In the genomic region with DNA sequence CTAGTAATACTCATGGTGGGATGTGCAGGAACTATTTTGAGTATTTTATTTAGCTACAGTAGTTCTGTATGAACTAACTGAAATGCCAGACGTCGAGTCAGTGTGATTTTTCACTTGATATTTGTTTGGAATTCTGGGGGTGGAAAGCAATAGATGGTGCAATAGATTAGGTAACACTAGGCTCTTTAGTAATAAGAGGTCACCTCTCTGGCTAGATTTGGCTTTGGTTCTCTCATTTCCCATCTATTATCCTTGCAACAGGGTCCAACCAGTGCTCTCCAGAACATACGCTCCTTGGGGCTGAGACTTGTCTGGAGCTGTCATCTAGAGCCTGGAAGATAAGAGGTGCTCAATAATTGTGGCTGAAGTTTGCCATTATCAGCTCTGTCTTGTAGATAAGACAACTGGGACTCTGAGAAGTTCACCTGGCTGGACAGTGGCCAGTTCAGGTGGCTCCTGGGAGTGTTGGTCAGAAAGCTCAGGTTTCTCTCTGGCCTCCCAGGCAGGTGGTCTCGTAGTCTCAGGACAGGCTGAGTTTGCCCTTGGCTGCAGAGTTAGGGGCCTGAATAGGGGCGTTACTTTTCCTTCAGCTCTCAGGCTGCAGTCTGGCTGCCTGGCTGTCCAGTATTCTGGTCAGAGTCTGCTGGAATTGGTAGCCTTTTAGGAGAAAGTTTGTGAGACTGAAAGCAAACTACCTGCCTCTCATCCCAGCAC, we compare ENCODE assay signal across 29 cellular contexts.
DNase-seq lines count a peak whose midpoint lies in the region; ATAC-seq and TF ChIP-seq lines count a peak whose summit lies in the region.
"Had no signal": no experiment of that assay in that cellular context is flagged by ENCODE, and none has a peak within 500 bp of the region (broad histone marks: within the 10 kb centered on the region; RNA-seq: fewer than 3 reads in every experiment).

No MANE protein-coding gene starts in this region.

- POLR2A ChIA-PET in WTC11 (lab: Charles Lee) = no interaction called here

- H3K27me3 Mint-ChIP-seq in WTC11 (ENCODE audit: low read depth) (peaks cover 60% of the 10 kb centered on the region), endodermal cell (ENCODE audit: insufficient read depth) (peaks cover 15% of the 10 kb centered on the region), neural crest cell (ENCODE audit: low read depth) (no peaks in the 10 kb centered on the region)
- H3K27me3 Mint-ChIP-seq in stimulated activated memory B cell treated with anti-CD40 and anti-IgM and Interleukin-4, amounts not matched to agents 10 μg/mL and 1 μg/mL and 100 μg/mL, for 72 hours = no peaks in the 10 kb centered on the region
- no peaks in the 10 kb centered on the region for H3K27me3 Mint-ChIP-seq in T-helper 2 cell treated with Interferon-gamma antibody and Interleukin-4, amounts not matched to agents 5 μg/mL and 100 μg/mL, for 36 hours (ENCODE audit: low read depth)

- H3K36me3 Mint-ChIP-seq in WTC11 (no peaks in the 10 kb centered on the region), endodermal cell (ENCODE audit: low read depth) (no peaks in the 10 kb centered on the region), neural crest cell (ENCODE audit: low read depth) (peaks cover 3% of the 10 kb centered on the region)
- H3K36me3 Mint-ChIP-seq in stimulated activated memory B cell treated with anti-CD40 and anti-IgM and Interleukin-4, amounts not matched to agents 10 μg/mL and 1 μg/mL and 100 μg/mL, for 72 hours = no peaks in the 10 kb centered on the region
- no peaks in the 10 kb centered on the region for H3K36me3 Mint-ChIP-seq in T-helper 2 cell treated with Interferon-gamma antibody and Interleukin-4, amounts not matched to agents 5 μg/mL and 100 μg/mL, for 36 hours (ENCODE audit: low read depth)
- H3K36me3 Mint-ChIP-seq: CD4-positive, alpha-beta memory T cell had no signal

- H3K4me3 Mint-ChIP-seq in WTC11 (peak overlapping the region; percentile 16; the same call in 1 of the 2 replicates), endodermal cell (peak overlapping the region; percentile 5), neural crest cell (peak overlapping the region; percentile 54)
- H3K4me3 Mint-ChIP-seq in stimulated activated memory B cell treated with anti-CD40 and anti-IgM and Interleukin-4, amounts not matched to agents 10 μg/mL and 1 μg/mL and 100 μg/mL, for 72 hours = no peak overlapping the region
- H3K4me3 Mint-ChIP-seq in T-helper 2 cell treated with Interferon-gamma antibody and Interleukin-4, amounts not matched to agents 5 μg/mL and 100 μg/mL, for 36 hours = no peak overlapping the region
- H3K4me3 Mint-ChIP-seq: CD4-positive, alpha-beta memory T cell; HFFc6 had no signal

- DNase-seq in H7 (peak; percentile 26), WTC11 (ENCODE audit: low spot score) (peak; percentile 23), endodermal cell (peak; percentile 58), neural crest cell (ENCODE audit: low read depth, low spot score) (no peak), GM19238 (ENCODE audit: insufficient read length, low spot score) (no peak), DMS53 treated with DMSO at 0.1 percent for 48 hours (lab: John Stamatoyannopoulos, UW; ENCODE audit: unreplicated experiment) (no peak)
- no peak for DNase-seq in T-helper 2 cell treated with Interferon-gamma antibody and Interleukin-4, amounts not matched to agents 5 μg/mL and 100 μg/mL, for 36 hours (ENCODE audit: low spot score)
- DNase-seq: AML-193; CD4-positive, alpha-beta memory T cell; COR-L47; DMS79; EL; HFFc6; IMR-90; NCI-H1048; NCI-H1417; NCI-H1694 treated with DMSO at 0.1 percent for 48 hours; NCI-H2081; NCI-H2171; NCI-H226; NCI-H510A treated with DMSO at 0.1 percent for 48 hours; SIG-M5; SW 1271 had no signal

- TF ChIP-seq CTCF in WTC11 (IDR thresholded peaks at IDR 0.05) = no peak
- TF ChIP-seq CTCF in endodermal cell (conservative IDR thresholded peaks at IDR 0.05) = no peak
- no peak for TF ChIP-seq CTCF in neural crest cell (conservative IDR thresholded peaks at IDR 0.05)

- H3K9me3 Mint-ChIP-seq in WTC11 (no peaks in the 10 kb centered on the region), endodermal cell (peaks cover 1% of the 10 kb centered on the region), neural crest cell (peaks cover 2% of the 10 kb centered on the region)
- H3K9me3 Mint-ChIP-seq in stimulated activated memory B cell treated with anti-CD40 and anti-IgM and Interleukin-4, amounts not matched to agents 10 μg/mL and 1 μg/mL and 100 μg/mL, for 72 hours = no peaks in the 10 kb centered on the region
- H3K9me3 Mint-ChIP-seq in T-helper 2 cell treated with Interferon-gamma antibody and Interleukin-4, amounts not matched to agents 5 μg/mL and 100 μg/mL, for 36 hours = no peaks in the 10 kb centered on the region

- H3K4me1 ChIP-seq in endodermal cell (ENCODE audit: control insufficient read depth, insufficient read depth, low read length) = peaks cover 23% of the 10 kb centered on the region
- H3K4me1 ChIP-seq: A549, HAP-1 had no signal

- no peak for ATAC-seq in WTC11
- no peak for ATAC-seq in stimulated activated memory B cell treated with anti-CD40 and anti-IgM and Interleukin-4, amounts not matched to agents 10 μg/mL and 1 μg/mL and 100 μg/mL, for 72 hours
- ATAC-seq: A549 had no signal

- H3K27me3 ChIP-seq in H7 (ENCODE audit: control insufficient read depth, insufficient read depth, low read length) (peaks cover 13% of the 10 kb centered on the region), endodermal cell (ENCODE audit: control insufficient read depth, insufficient read depth, low read length, poor library complexity, severe bottlenecking) (no peaks in the 10 kb centered on the region)

- CTCF ChIA-PET in WTC11 (lab: Charles Lee) = interaction anchor here (0.9 to 2.1 kb wide), 4 partner anchors 33 to 336 kb away, joined by 3 to 7 read pairs (median 4); no protein-coding TSS in a partner anchor

- no peaks in the 10 kb centered on the region for H3K9me3 ChIP-seq in endodermal cell (ENCODE audit: control insufficient read depth, low read length)
- H3K9me3 ChIP-seq: A549; BLaER1 treated with 17β-estradiol and CSF1 and Interleukin-3, amounts not matched to agents 10 nM and 100 nM; HAP-1 had no signal

- peak overlapping the region; percentile 56 for H3K27ac ChIP-seq in endodermal cell (ENCODE audit: low read depth, low read length)
- H3K27ac ChIP-seq: A549; BLaER1 treated with 17β-estradiol and CSF1 and Interleukin-3, amounts not matched to agents 10 nM and 100 nM; KMS-11; SK-N-MC had no signal

- H3K27ac Mint-ChIP-seq in WTC11 (no peak overlapping the region), endodermal cell (no peak overlapping the region), neural crest cell (ENCODE audit: unreplicated experiment) (peak overlapping the region; percentile 32)
- H3K27ac Mint-ChIP-seq in stimulated activated memory B cell treated with anti-CD40 and anti-IgM and Interleukin-4, amounts not matched to agents 10 μg/mL and 1 μg/mL and 100 μg/mL, for 72 hours = no peak overlapping the region
- no peak overlapping the region for H3K27ac Mint-ChIP-seq in T-helper 2 cell treated with Interferon-gamma antibody and Interleukin-4, amounts not matched to agents 5 μg/mL and 100 μg/mL, for 36 hours
- H3K27ac Mint-ChIP-seq: CD4-positive, alpha-beta memory T cell; HFFc6 had no signal

- no peak overlapping the region for H3K4me3 ChIP-seq in H7 (ENCODE audit: insufficient read depth, low read depth, low read length)
- H3K4me3 ChIP-seq in endodermal cell (ENCODE audit: low read length) = peak overlapping the region; percentile 16
- H3K4me3 ChIP-seq: A549; BLaER1 treated with 17β-estradiol and CSF1 and Interleukin-3, amounts not matched to agents 10 nM and 100 nM; HAP-1; SK-N-MC had no signal

- WGBS in endodermal cell (ENCODE audit: insufficient coverage in 1 of 2, insufficient read length in 1 of 2), 2 experiments = 46 to 48% methylated on average over 3 to 5 of the region's 5 CpGs

- peaks cover 47% of the 10 kb centered on the region for H3K4me1 Mint-ChIP-seq in WTC11
- peaks cover 44% of the 10 kb centered on the region for H3K4me1 Mint-ChIP-seq in endodermal cell
- peaks cover 55% of the 10 kb centered on the region for H3K4me1 Mint-ChIP-seq in neural crest cell
- H3K4me1 Mint-ChIP-seq in stimulated activated memory B cell treated with anti-CD40 and anti-IgM and Interleukin-4, amounts not matched to agents 10 μg/mL and 1 μg/mL and 100 μg/mL, for 72 hours = no peaks in the 10 kb centered on the region
- H3K4me1 Mint-ChIP-seq in T-helper 2 cell treated with Interferon-gamma antibody and Interleukin-4, amounts not matched to agents 5 μg/mL and 100 μg/mL, for 36 hours (ENCODE audit: low read depth) = no peaks in the 10 kb centered on the region
- H3K4me1 Mint-ChIP-seq: CD4-positive, alpha-beta memory T cell had no signal

- no peak overlapping the region for H3K9ac ChIP-seq in endodermal cell (ENCODE audit: extremely low read depth, low read length, poor library complexity, severe bottlenecking)
- H3K9ac ChIP-seq: BLaER1 treated with 17β-estradiol and CSF1 and Interleukin-3, amounts not matched to agents 10 nM and 100 nM; KMS-11 had no signal

- H3K36me3 ChIP-seq in H7 (replicated peaks; ENCODE audit: control insufficient read depth, insufficient read depth, low read length) = no peaks in the 10 kb centered on the region
- no peaks in the 10 kb centered on the region for H3K36me3 ChIP-seq in endodermal cell (ENCODE audit: control insufficient read depth, insufficient read depth, low read length)
- H3K36me3 ChIP-seq: BLaER1 treated with 17β-estradiol and CSF1 and Interleukin-3, amounts not matched to agents 10 nM and 100 nM; HAP-1 had no signal

TF ChIP-seq in WTC11, 78 proteins besides CTCF, POLR2A, EP300 and RAD21 (continues in another document):
- no peak for TF ChIP-seq TCF7 (CRISPR knock-in tag; IDR thresholded peaks at IDR 0.05; ENCODE audit: low read depth)
- TF ChIP-seq GRHL2 (CRISPR knock-in tag; IDR thresholded peaks at IDR 0.05; ENCODE audit: insufficient replicate concordance, severe bottlenecking) = no peak
- no peak for TF ChIP-seq HMGA2 (CRISPR knock-in tag; IDR thresholded peaks at IDR 0.05)
- no peak for TF ChIP-seq ZNF671 (CRISPR knock-in tag; IDR thresholded peaks at IDR 0.05)

Comparison
In these comparisons a context has a peak if more than half of its experiments do, and no peak if none do; other contexts are left out.
1. DNase-seq: peak in H7 (single experiment), WTC11 (single experiment) and endodermal cell (single experiment); none in neural crest cell (single experiment), GM19238 (single experiment), DMS53 treated with DMSO at 0.1 percent for 48 hours (single experiment) and T-helper 2 cell treated with Interferon-gamma antibody and Interleukin-4, amounts not matched to agents 5 μg/mL and 100 μg/mL, for 36 hours (single experiment).
2. H3K4me3 Mint-ChIP-seq: peak in WTC11 (single experiment), endodermal cell (single experiment) and neural crest cell (single experiment); none in stimulated activated memory B cell treated with anti-CD40 and anti-IgM and Interleukin-4, amounts not matched to agents 10 μg/mL and 1 μg/mL and 100 μg/mL, for 72 hours (single experiment) and T-helper 2 cell treated with Interferon-gamma antibody and Interleukin-4, amounts not matched to agents 5 μg/mL and 100 μg/mL, for 36 hours (single experiment).